ENCODE assay signal across 25 cellular contexts in genomic region chr12:9820281-9820930, GRCh38. TPM values are rescaled to one million over a fixed set of nuclear protein-coding genes. Genes with fewer than 3 reads are reported as not detected.
"Had no signal": no experiment of that assay in that cellular context is flagged by ENCODE, and none has a peak within 500 bp of the region (broad histone marks: within the 10 kb centered on the region; RNA-seq: fewer than 3 reads in every experiment).

No MANE protein-coding gene starts in this region.

- H3K27me3 ChIP-seq: gastrocnemius medialis, pancreas, tibial artery, upper lobe of left lung, vagina had no signal

- H3K9me3 ChIP-seq: esophagus muscularis mucosa, heart right ventricle, pancreas, tibial artery, upper lobe of left lung, vagina had no signal

- FAIRE-seq: pancreas, small intestine had no signal

- H3K4me3 Mint-ChIP-seq: neural crest cell; stimulated activated memory B cell treated with anti-CD40 and anti-IgM and Interleukin-4, amounts not matched to agents 10 μg/mL and 1 μg/mL and 100 μg/mL, for 72 hours; stimulated activated naive CD8-positive, alpha-beta T cell treated with anti-CD3 and anti-CD28 coated beads, Interleukin-15, Interleukin-2, amounts not matched to agents 100 ng/mL and 50 ng/mL, for 24 hours had no signal

- ATAC-seq: gastrocnemius medialis; heart right ventricle; left lobe of liver; naive thymus-derived CD4-positive, alpha-beta T cell; pancreas; right cardiac atrium; stimulated activated memory B cell treated with anti-CD40 and anti-IgM and Interleukin-4, amounts not matched to agents 10 μg/mL and 1 μg/mL and 100 μg/mL, for 72 hours had no signal

- H3K27ac ChIP-seq: epithelial cell of prostate, esophagus muscularis mucosa, gastrocnemius medialis, heart right ventricle, pancreas, tibial artery, upper lobe of left lung, vagina had no signal

- DNase-seq: effector memory CD4-positive, alpha-beta T cell; gastrocnemius medialis; heart right ventricle; hypothalamus; islet precursor cell; mammary epithelial cell; naive thymus-derived CD4-positive, alpha-beta T cell; nucleus accumbens; pancreas; right cardiac atrium; small intestine; stimulated activated CD4-positive, alpha-beta T cell treated with anti-CD3 and anti-CD28 coated beads, Interleukin-4, amount 100 ng/mL, for 1 hour; stimulated activated CD8-positive, alpha-beta memory T cell treated with anti-CD3 and anti-CD28 coated beads, Interleukin-4, amount 100 ng/mL, for 48 hours; tibial artery had no signal

- H3K4me1 Mint-ChIP-seq: neural crest cell; stimulated activated memory B cell treated with anti-CD40 and anti-IgM and Interleukin-4, amounts not matched to agents 10 μg/mL and 1 μg/mL and 100 μg/mL, for 72 hours had no signal

- H3K4me3 ChIP-seq: esophagus muscularis mucosa, gastrocnemius medialis, heart right ventricle, pancreas, tibial artery, upper lobe of left lung, vagina had no signal

- H3K9me3 Mint-ChIP-seq: neural crest cell; stimulated activated memory B cell treated with anti-CD40 and anti-IgM and Interleukin-4, amounts not matched to agents 10 μg/mL and 1 μg/mL and 100 μg/mL, for 72 hours; stimulated activated naive CD8-positive, alpha-beta T cell treated with anti-CD3 and anti-CD28 coated beads, Interleukin-15, Interleukin-2, amounts not matched to agents 100 ng/mL and 50 ng/mL, for 24 hours had no signal

- H3K27ac Mint-ChIP-seq: naive thymus-derived CD4-positive, alpha-beta T cell; progenitor cell of endocrine pancreas; stimulated activated memory B cell treated with anti-CD40 and anti-IgM and Interleukin-4, amounts not matched to agents 10 μg/mL and 1 μg/mL and 100 μg/mL, for 72 hours; stimulated activated naive CD8-positive, alpha-beta T cell treated with anti-CD3 and anti-CD28 coated beads, Interleukin-15, Interleukin-2, amounts not matched to agents 100 ng/mL and 50 ng/mL, for 24 hours had no signal

- H3K4me1 ChIP-seq: esophagus muscularis mucosa, gastrocnemius medialis, heart right ventricle, pancreas, tibial artery, upper lobe of left lung, vagina had no signal

- H3K36me3 ChIP-seq: esophagus muscularis mucosa, gastrocnemius medialis, heart right ventricle, pancreas, tibial artery, upper lobe of left lung, vagina had no signal

RNA-seq across cellular contexts. Expression of gene KLRF1, which starts 6.9 kb away (rescaled TPM):
- total RNA-seq: gastrocnemius medialis, left lobe of liver, mammary epithelial cell, neural crest cell, progenitor cell of endocrine pancreas, temporal lobe, vagina had no signal
- polyA plus RNA-seq: mammary epithelial cell had no signal

RNA-seq across cellular contexts. Expression of gene CLEC2B, which starts 48.7 kb away (rescaled TPM):
- total RNA-seq: progenitor cell of endocrine pancreas had no signal

RNA-seq across cellular contexts. Expression of gene CD69, which starts 59.7 kb away (rescaled TPM):
- total RNA-seq: fibroblast of villous mesenchyme, mammary epithelial cell, neural crest cell, progenitor cell of endocrine pancreas had no signal
- polyA plus RNA-seq: mammary epithelial cell had no signal
